8 cellular contexts compared by ENCODE assay signal in the genomic region with DNA sequence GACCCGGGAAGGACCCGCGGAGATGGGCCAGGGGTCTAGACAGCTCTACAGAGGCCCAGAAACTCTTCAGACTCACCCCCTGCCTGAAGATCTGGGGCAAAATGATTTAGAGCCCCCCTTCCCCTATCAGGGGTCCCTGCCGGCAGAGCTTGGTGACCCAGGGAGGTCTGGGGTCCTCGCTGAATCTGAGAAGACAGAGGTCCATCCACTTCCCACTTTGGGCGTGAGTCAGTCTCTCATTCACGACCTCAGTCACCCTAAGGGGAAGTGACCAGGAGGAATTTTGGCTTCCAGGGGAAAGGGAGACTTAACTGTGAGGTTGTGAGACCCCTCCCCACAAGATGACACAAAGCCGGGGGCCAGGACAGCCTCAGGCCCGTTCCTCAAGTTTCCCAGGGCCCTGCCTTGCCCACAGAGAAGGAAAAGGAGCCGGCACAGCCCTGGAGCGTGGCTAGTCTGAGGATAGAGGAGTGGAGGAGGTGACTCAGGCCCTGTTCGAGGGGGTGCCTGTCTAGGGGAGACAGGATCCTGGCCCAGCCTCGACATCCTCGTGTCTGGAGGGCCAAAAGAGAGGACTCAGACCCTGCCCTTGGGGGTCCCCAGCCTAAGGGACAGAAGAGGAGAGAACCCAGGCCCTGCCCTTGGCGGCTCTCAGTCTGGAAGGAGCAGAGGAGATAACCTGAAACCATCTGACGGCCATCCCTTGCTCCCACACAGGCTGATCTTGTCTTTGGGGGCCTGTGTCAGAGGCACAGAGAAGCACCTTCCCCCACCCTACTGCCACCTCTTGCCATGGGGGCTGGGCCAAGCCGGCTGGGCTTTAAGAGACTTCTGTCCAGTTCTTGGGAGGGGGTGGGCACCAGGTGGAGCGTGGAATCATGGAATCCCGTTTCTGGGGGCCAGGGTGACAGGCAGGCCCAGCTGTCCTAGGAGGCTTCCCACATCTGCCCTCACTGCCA. TPM values are rescaled to one million over a fixed set of nuclear protein-coding genes. Genes with fewer than 3 reads are reported as not detected.
DNase-seq lines count a peak whose midpoint lies in the region; ATAC-seq and TF ChIP-seq lines count a peak whose summit lies in the region.

No MANE protein-coding gene starts in this region.

- DNase-seq in NCI-H82 (lab: John Stamatoyannopoulos, UW) (peak; percentile 71), left lung (no peak), DMS79 treated with DMSO at 0.1 percent for 48 hours (lab: John Stamatoyannopoulos, UW) (no peak), cerebellar nuclear complex (lab: John Stamatoyannopoulos, UW) (no peak)

- intact Hi-C loops in left lung (cut with DNase I): no loop called here

- H3K4me3 ChIP-seq in left lung (peak overlapping the region; percentile 25 to 33), thymus (ENCODE audit: low read length) (peak overlapping the region; percentile 40)

- H3K27ac ChIP-seq in cingulate gyrus (ENCODE audit: low read depth, low read length) (peak overlapping the region; percentile 81), left lung (peak overlapping the region in 1 of 2 donors; percentile 65), thymus (ENCODE audit: low read depth) (peak overlapping the region; percentile 80)

- H3K27me3 ChIP-seq in left lung (peaks cover 0 to 24% of the 10 kb centered on the region in 2 donors), thymus (ENCODE audit: control insufficient read depth, insufficient read depth) (peaks cover 2% of the 10 kb centered on the region)

- H3K36me3 ChIP-seq in left lung (no peaks in the 10 kb centered on the region), thymus (ENCODE audit: control insufficient read depth, insufficient read depth) (no peaks in the 10 kb centered on the region)

- WGBS in thymus: 88% methylated on average over 19 of the region's 19 CpGs

- ATAC-seq in left lung (peak; percentile 34), GM18909 (IDR thresholded peaks at IDR 0.05; ENCODE audit: poor library complexity, unreplicated experiment) (no peak), HG03097 (IDR thresholded peaks at IDR 0.05; ENCODE audit: low FRiP score, unreplicated experiment) (no peak)

- no peaks in the 10 kb centered on the region for H3K9me3 ChIP-seq in left lung
- no peaks in the 10 kb centered on the region for H3K9me3 ChIP-seq in thymus (ENCODE audit: control insufficient read depth)

- TF ChIP-seq CTCF in left lung (IDR thresholded peaks at IDR 0.05): no peak

- H3K4me1 ChIP-seq in left lung (peaks cover 12 to 31% of the 10 kb centered on the region in 2 donors), thymus (ENCODE audit: control insufficient read depth, insufficient read depth, low read length) (no peaks in the 10 kb centered on the region)

RNA-seq across cellular contexts. Expression of a gene that starts 0.9 kb away (rescaled TPM):
- 10 to 100 TPM in 1 of 2 donors, 1 to 10 TPM in 1; 7.7 to 13.5 TPM for total RNA-seq in left lung
- polyA plus RNA-seq in thymus: 38.4 TPM

RNA-seq across cellular contexts. Expression of a gene that starts 30.7 kb away (rescaled TPM):
- total RNA-seq in left lung: 10 to 100 TPM; 58.5 to 81.9 TPM
- 13.2 TPM for polyA plus RNA-seq in thymus

RNA-seq across cellular contexts. Expression of a gene that starts 35.8 kb away (rescaled TPM):
- 10 to 100 TPM in 1 of 2 donors, 1 to 10 TPM in 1; 1.0 to 10.3 TPM for total RNA-seq in left lung
- 3.0 TPM for polyA plus RNA-seq in thymus
